Comparison of ENCODE assay signal across 21 cellular contexts in genomic region chr6:96202571-96202970, GRCh38.
"Had no signal": no experiment of that assay in that cellular context is flagged by ENCODE, and none has a peak within 500 bp of the region (broad histone marks: within the 10 kb centered on the region; RNA-seq: fewer than 3 reads in every experiment).

No MANE protein-coding gene starts in this region.

- DNase-seq: colonic mucosa; cortex of kidney; dermis blood vessel endothelial cell; dorsolateral prefrontal cortex; effector CD4-positive, alpha-beta T cell; effector CD8-positive, alpha-beta T cell; effector memory CD4-positive, alpha-beta T cell; effector memory CD8-positive, alpha-beta T cell; endodermal cell; erythroblast; esophagus squamous epithelium; foreskin fibroblast; foreskin keratinocyte; foreskin melanocyte; gastrocnemius medialis; glutamatergic neuron; head of caudate nucleus; heart left ventricle; heart right ventricle had no signal

- FAIRE-seq: endometrium, endothelial cell of umbilical vein had no signal
